9 cellular contexts compared by ENCODE assay signal in genomic region chrY:8622156-8622555, GRCh38.
"Had no signal": no experiment of that assay in that cellular context is flagged by ENCODE, and none has a peak within 500 bp of the region (broad histone marks: within the 10 kb centered on the region; RNA-seq: fewer than 3 reads in every experiment).

No MANE protein-coding gene starts in this region.

- DNase-seq: activated CD4-positive, CD25-positive, alpha-beta regulatory T cell treated with anti-CD3 and anti-CD28 coated beads, Interleukin-2, amount 50 U/mL, for 72 hours; activated naive CD4-positive, alpha-beta T cell; activated naive CD8-positive, alpha-beta T cell treated with anti-CD3 and anti-CD28 coated beads, Interleukin-2, amount 10 ng/mL, durations not matched to agents 7 days and 5 days; effector memory CD8-positive, alpha-beta T cell; midbrain; psoas muscle; stimulated activated CD4-positive, alpha-beta T cell treated with anti-CD3 and anti-CD28 coated beads, Interleukin-12 subunit alpha, Interleukin-12 subunit beta, amount 100 ng/mL, for 4 hours; T1000; tibial artery had no signal
